Comparison of ENCODE assay signal across 8 cellular contexts in the genomic region with DNA sequence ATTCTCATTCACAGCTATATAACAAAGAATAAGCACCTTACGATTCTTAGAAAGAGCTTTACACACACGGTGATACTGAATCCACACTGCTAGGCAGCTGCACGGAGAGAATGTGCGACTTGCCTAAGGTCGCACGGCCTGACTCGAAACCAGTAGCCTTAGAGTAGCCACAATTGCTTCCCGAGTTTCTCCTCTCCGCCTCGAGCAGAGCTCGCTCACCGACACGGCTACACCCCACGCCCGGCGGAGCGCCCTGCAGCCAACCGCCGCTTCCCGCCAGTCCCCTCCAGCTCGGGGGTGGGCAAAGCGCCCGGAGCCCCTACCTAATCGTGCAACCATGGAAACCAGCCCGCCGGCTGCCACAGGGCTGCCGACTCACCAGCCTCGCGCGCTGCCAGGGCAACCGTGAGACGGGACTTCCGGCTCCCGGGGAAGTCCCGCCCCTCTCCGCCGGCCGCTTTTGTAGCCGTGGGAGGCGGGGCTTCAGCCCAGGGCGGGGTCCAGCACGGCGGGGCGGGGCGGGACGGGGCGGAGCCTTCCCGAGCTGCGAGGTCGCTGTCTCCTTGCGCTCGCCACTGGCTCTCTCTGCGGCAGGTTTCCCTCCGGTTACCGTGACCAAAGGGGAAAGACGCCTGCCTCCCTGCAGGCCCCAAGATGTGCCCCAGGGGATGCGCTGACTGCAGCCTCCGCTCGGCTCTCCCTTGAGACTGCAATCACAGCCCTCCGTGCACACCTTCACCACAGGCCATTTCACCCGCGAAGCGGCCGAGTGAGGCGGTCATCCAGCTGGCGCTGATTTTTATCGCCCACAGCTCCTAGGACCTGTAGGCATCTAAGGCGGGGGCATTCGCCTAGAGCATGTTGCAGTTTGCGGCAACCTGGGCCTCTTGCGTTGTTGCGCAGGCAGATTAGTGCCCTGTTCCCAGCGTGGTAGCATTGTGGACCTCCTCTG. TPM values are rescaled to one million over a fixed set of nuclear protein-coding genes. Genes with fewer than 3 reads are reported as not detected.
DNase-seq lines count a peak whose midpoint lies in the region; ATAC-seq and TF ChIP-seq lines count a peak whose summit lies in the region.

No MANE protein-coding gene starts in this region.

- TF ChIP-seq CTCF in left ventricle myocardium inferior (IDR thresholded peaks at IDR 0.05; ENCODE audit: borderline replicate concordance) (no peak), progenitor cell of endocrine pancreas (IDR thresholded peaks at IDR 0.05; ENCODE audit: unreplicated experiment) (no peak), upper lobe of left lung (IDR thresholded peaks at IDR 0.05) (peak in 1 of 6 experiments; percentile 2)

- peak; percentile 88 for DNase-seq in NCI-H1694 treated with DMSO at 0.1 percent for 48 hours (lab: John Stamatoyannopoulos, UW)
- peak; percentile 49 to 97 (median 92) for DNase-seq in amygdala (lab: John Stamatoyannopoulos, UW)
- peak; percentile 94 for DNase-seq in left ventricle myocardium inferior
- peak; percentile 91 for DNase-seq in progenitor cell of endocrine pancreas (ENCODE audit: low spot score, unreplicated experiment)
- peak; percentile 98 to 99 for DNase-seq in upper lobe of left lung

- peak overlapping the region; percentile 76 for H3K4me3 ChIP-seq in left ventricle myocardium inferior
- peak overlapping the region; percentile 61 to 86 (median 85) for H3K4me3 ChIP-seq in upper lobe of left lung

- H3K9me3 Mint-ChIP-seq in T-helper 1 cell treated with Interleukin-12 subunit alpha and Interleukin-12 subunit beta and Interleukin-4 antibody, amounts not matched to agents 30 μg/mL and 1 μg/mL, for 36 hours: no peaks in the 10 kb centered on the region
- H3K9me3 Mint-ChIP-seq in progenitor cell of endocrine pancreas (ENCODE audit: low read depth): no peaks in the 10 kb centered on the region

- H3K4me1 ChIP-seq in left ventricle myocardium inferior (peaks cover 53% of the 10 kb centered on the region), upper lobe of left lung (peaks cover 31 to 43% (median 38%) of the 10 kb centered on the region in 4 donors)

- peak overlapping the region; percentile 75 for H3K27ac Mint-ChIP-seq in T-helper 1 cell treated with Interleukin-12 subunit alpha and Interleukin-12 subunit beta and Interleukin-4 antibody, amounts not matched to agents 30 μg/mL and 1 μg/mL, for 36 hours
- H3K27ac Mint-ChIP-seq in progenitor cell of endocrine pancreas: peak overlapping the region; percentile 99

- TF ChIP-seq EP300 in upper lobe of left lung (IDR thresholded peaks at IDR 0.05): no peak

- H3K36me3 ChIP-seq in left ventricle myocardium inferior: peaks cover 20% of the 10 kb centered on the region
- peaks cover 0 to 17% (median 8%) of the 10 kb centered on the region in 4 donors for H3K36me3 ChIP-seq in upper lobe of left lung

- TF ChIP-seq POLR2A in GM10847 (IDR thresholded peaks at IDR 0.05; ENCODE audit: extremely low read depth, insufficient read length) (peak; percentile 49), upper lobe of left lung (IDR thresholded peaks at IDR 0.05) (peak in 1 of 4 donors; percentile 75)

- H3K27me3 ChIP-seq in left ventricle myocardium inferior (ENCODE audit: low read depth) (no peaks in the 10 kb centered on the region), upper lobe of left lung (no peaks in the 10 kb centered on the region)

- peaks cover 23% of the 10 kb centered on the region for H3K36me3 Mint-ChIP-seq in T-helper 1 cell treated with Interleukin-12 subunit alpha and Interleukin-12 subunit beta and Interleukin-4 antibody, amounts not matched to agents 30 μg/mL and 1 μg/mL, for 36 hours (ENCODE audit: low read depth)
- peaks cover 12% of the 10 kb centered on the region for H3K36me3 Mint-ChIP-seq in progenitor cell of endocrine pancreas (ENCODE audit: insufficient read depth)

- ATAC-seq in HG02852 (IDR thresholded peaks at IDR 0.05; ENCODE audit: unreplicated experiment) (peak; percentile 47), upper lobe of left lung (ENCODE audit: low FRiP score in 2 of 2) (peak; percentile 94)

- WGBS in upper lobe of left lung, 2 donors: 13 to 22% methylated on average over 12 to 29 of the region's 73 CpGs

- peaks cover 49% of the 10 kb centered on the region for H3K4me1 Mint-ChIP-seq in T-helper 1 cell treated with Interleukin-12 subunit alpha and Interleukin-12 subunit beta and Interleukin-4 antibody, amounts not matched to agents 30 μg/mL and 1 μg/mL, for 36 hours (ENCODE audit: low read depth)
- peaks cover 28% of the 10 kb centered on the region for H3K4me1 Mint-ChIP-seq in progenitor cell of endocrine pancreas (ENCODE audit: low read depth)

- intact Hi-C loops in left ventricle myocardium inferior (cut with micrococcal nuclease): no loop called here

- peak overlapping the region; percentile 87 for H3K4me3 Mint-ChIP-seq in T-helper 1 cell treated with Interleukin-12 subunit alpha and Interleukin-12 subunit beta and Interleukin-4 antibody, amounts not matched to agents 30 μg/mL and 1 μg/mL, for 36 hours
- peak overlapping the region; percentile 90 for H3K4me3 Mint-ChIP-seq in progenitor cell of endocrine pancreas (ENCODE audit: low read depth)

- H3K9me3 ChIP-seq in left ventricle myocardium inferior (replicated peaks) (no peaks in the 10 kb centered on the region), upper lobe of left lung (no peaks in the 10 kb centered on the region)

- peak overlapping the region; percentile 94 for H3K27ac ChIP-seq in left ventricle myocardium inferior (replicated peaks)
- peak overlapping the region; percentile 76 to 89 (median 79) for H3K27ac ChIP-seq in upper lobe of left lung

- H3K27me3 Mint-ChIP-seq in T-helper 1 cell treated with Interleukin-12 subunit alpha and Interleukin-12 subunit beta and Interleukin-4 antibody, amounts not matched to agents 30 μg/mL and 1 μg/mL, for 36 hours (ENCODE audit: low read depth): no peaks in the 10 kb centered on the region
- no peaks in the 10 kb centered on the region for H3K27me3 Mint-ChIP-seq in progenitor cell of endocrine pancreas

RNA-seq across cellular contexts. Expression of a gene that starts 1.1 kb away (rescaled TPM):
- total RNA-seq in left ventricle myocardium inferior: 18.4 TPM
- 84.9 and 85.8 TPM in 2 replicates for total RNA-seq in progenitor cell of endocrine pancreas
- 100 to 1,000 TPM in 2 of 6 donors, 10 to 100 TPM in 4; 75.5 to 198 (median 87.5) TPM for total RNA-seq in upper lobe of left lung

RNA-seq across cellular contexts. Expression of a gene that starts 1.3 kb away (rescaled TPM):
- not detected for total RNA-seq in left ventricle myocardium inferior
- total RNA-seq in progenitor cell of endocrine pancreas: 1.8 and 2.0 TPM in 2 replicates
- not detected for total RNA-seq in upper lobe of left lung

RNA-seq across cellular contexts. Expression of a gene that starts 16.8 kb away (rescaled TPM):
- total RNA-seq in left ventricle myocardium inferior: 2.7 TPM
- 0.65 and 0.89 TPM in 2 replicates for total RNA-seq in progenitor cell of endocrine pancreas
- total RNA-seq in upper lobe of left lung: 1 to 10 TPM in 5 of 6 donors, under 1 TPM in 1; 0.61 to 6.4 (median 1.8) TPM

RNA-seq across cellular contexts. Expression of a gene that starts 21.1 kb away (rescaled TPM):
- total RNA-seq in left ventricle myocardium inferior: 37.6 TPM
- total RNA-seq in progenitor cell of endocrine pancreas: 61.0 and 63.9 TPM in 2 replicates
- 10 to 100 TPM; 23.9 to 76.5 (median 46.3) TPM for total RNA-seq in upper lobe of left lung

RNA-seq across cellular contexts. Expression of a gene that starts 22.1 kb away (rescaled TPM):
- 12.9 TPM for total RNA-seq in left ventricle myocardium inferior
- 35.5 and 40.8 TPM in 2 replicates for total RNA-seq in progenitor cell of endocrine pancreas
- total RNA-seq in upper lobe of left lung: 10 to 100 TPM; 18.9 to 31.5 (median 28.6) TPM

Comparison
In these comparisons a context has a peak if more than half of its experiments do, and no peak if none do; other contexts are left out.
1. Peak in every context shown above with its lines: DNase-seq, ATAC-seq, H3K4me3 ChIP-seq and H3K27ac ChIP-seq.